In genomic region chr11:44976576-44976975, GRCh38 we compare ENCODE assay signal across 1 cellular context.
TF ChIP-seq lines count a peak whose summit lies in the region.

No MANE protein-coding gene starts in this region.

TF ChIP-seq in H1, 55 proteins besides CTCF, POLR2A, EP300 and RAD21:
- no peak for TF ChIP-seq RNF2 (IDR thresholded peaks at IDR 0.05; ENCODE audit: borderline replicate concordance, low read depth, low read length, missing control alignments, poor library complexity, severe bottlenecking)
- TF ChIP-seq SIRT6 (IDR thresholded peaks at IDR 0.05; ENCODE audit: low read length), result no peak
- TF ChIP-seq TAF7 (optimal IDR thresholded peaks at IDR 0.05; ENCODE audit: borderline replicate concordance, low read depth, low read length), result no peak
- no peak for TF ChIP-seq CTBP2 (IDR thresholded peaks at IDR 0.05; ENCODE audit: borderline replicate concordance, insufficient read depth, insufficient read length, low read length)
- no peak for TF ChIP-seq SIX5 (IDR thresholded peaks at IDR 0.05; ENCODE audit: low read depth, low read length)
- TF ChIP-seq CBX8 (IDR thresholded peaks at IDR 0.05; ENCODE audit: borderline replicate concordance, low read depth, low read length), result no peak
- no peak for TF ChIP-seq SP4 (IDR thresholded peaks at IDR 0.05; ENCODE audit: low read length)
- no peak for TF ChIP-seq CBX5 (IDR thresholded peaks at IDR 0.05; ENCODE audit: low read depth, low read length)
- no peak for TF ChIP-seq SUZ12 (IDR thresholded peaks at IDR 0.05; ENCODE audit: low read length)
